In genomic region chr16:89619880-89620279, GRCh38 we compare ENCODE assay signal across 17 cellular contexts. TPM values are rescaled to one million over a fixed set of nuclear protein-coding genes. Genes with fewer than 3 reads are reported as not detected.
"Had no signal": no experiment of that assay in that cellular context is flagged by ENCODE, and none has a peak within 500 bp of the region (broad histone marks: within the 10 kb centered on the region; RNA-seq: fewer than 3 reads in every experiment).

No MANE protein-coding gene starts in this region.

- H3K9me3 Mint-ChIP-seq: activated T-cell treated with anti-CD3 and anti-CD28 coated beads, Interleukin-2, amount 50 U/mL, for 4 hours had no signal

- H3K79me2 ChIP-seq: parathyroid adenoma had no signal

- H2AFZ ChIP-seq: parathyroid adenoma had no signal

- H3K9me3 ChIP-seq: breast epithelium, esophagus muscularis mucosa, heart left ventricle, tibial artery, uterus had no signal

- H3K4me1 ChIP-seq: breast epithelium, parathyroid adenoma, tibial artery, uterus had no signal

- H3K4me3 ChIP-seq: breast epithelium, dorsolateral prefrontal cortex, esophagus muscularis mucosa, heart left ventricle, tibial artery, uterus had no signal

- H3K27me3 ChIP-seq: uterus had no signal

- H3K36me3 ChIP-seq: breast epithelium, esophagus muscularis mucosa, heart left ventricle, tibial artery, uterus had no signal

- DNase-seq: activated CD4-positive, alpha-beta T cell treated with anti-CD3 and anti-CD28 coated beads, Interleukin-2, amount 50 U/mL, for 48 hours; activated CD4-positive, CD25-positive, alpha-beta regulatory T cell treated with anti-CD3 and anti-CD28 coated beads, Interleukin-2, amount 50 U/mL, for 72 hours; activated CD8-positive, alpha-beta memory T cell treated with anti-CD3 and anti-CD28 coated beads, Interleukin-2, amount 10 ng/mL, durations not matched to agents 7 days and 5 days; activated effector memory CD4-positive, alpha-beta T cell treated with anti-CD3 and anti-CD28 coated beads, Interleukin-2, amount 50 U/mL, for 16 hours; activated T-cell treated with anti-CD3 and anti-CD28 coated beads, Interleukin-2, amount 50 U/mL, for 4 hours; anterior cingulate cortex; dorsolateral prefrontal cortex; heart left ventricle; mesendoderm; small intestine; tibial artery; uterus had no signal

- H3K36me3 Mint-ChIP-seq: activated naive CD8-positive, alpha-beta T cell had no signal

- H3K27ac ChIP-seq: breast epithelium, dorsolateral prefrontal cortex, esophagus muscularis mucosa, heart left ventricle, parathyroid adenoma, tibial artery, uterus had no signal

- ATAC-seq: activated CD8-positive, alpha-beta memory T cell treated with anti-CD3 and anti-CD28 coated beads, Interleukin-2, amount 10 ng/mL, durations not matched to agents 7 days and 5 days; activated T-cell treated with anti-CD3 and anti-CD28 coated beads, Interleukin-2, amount 50 U/mL, for 4 hours; heart left ventricle had no signal

- H3K27ac Mint-ChIP-seq: activated CD8-positive, alpha-beta memory T cell treated with anti-CD3 and anti-CD28 coated beads, Interleukin-2, amount 10 ng/mL, durations not matched to agents 7 days and 5 days; activated naive CD8-positive, alpha-beta T cell had no signal

- H3K4me3 Mint-ChIP-seq: activated CD8-positive, alpha-beta memory T cell treated with anti-CD3 and anti-CD28 coated beads, Interleukin-2, amount 10 ng/mL, durations not matched to agents 7 days and 5 days; activated naive CD8-positive, alpha-beta T cell; activated T-cell treated with anti-CD3 and anti-CD28 coated beads, Interleukin-2, amount 50 U/mL, for 4 hours had no signal

RNA-seq across cellular contexts. Expression of gene DPEP1, which starts 6.4 kb away (rescaled TPM):
- total RNA-seq: activated CD8-positive, alpha-beta memory T cell treated with anti-CD3 and anti-CD28 coated beads, Interleukin-2, amount 10 ng/mL, durations not matched to agents 7 days and 5 days; activated T-cell treated with anti-CD3 and anti-CD28 coated beads, Interleukin-2, amount 50 U/mL, for 4 hours; heart left ventricle; T-helper 2 cell treated with Interferon-gamma antibody and Interleukin-4, amounts not matched to agents 100 ng/mL and 5 ng/mL, for 36 hours had no signal
- polyA plus RNA-seq: heart left ventricle had no signal
